ENCODE assay signal across 8 cellular contexts in the genomic region with DNA sequence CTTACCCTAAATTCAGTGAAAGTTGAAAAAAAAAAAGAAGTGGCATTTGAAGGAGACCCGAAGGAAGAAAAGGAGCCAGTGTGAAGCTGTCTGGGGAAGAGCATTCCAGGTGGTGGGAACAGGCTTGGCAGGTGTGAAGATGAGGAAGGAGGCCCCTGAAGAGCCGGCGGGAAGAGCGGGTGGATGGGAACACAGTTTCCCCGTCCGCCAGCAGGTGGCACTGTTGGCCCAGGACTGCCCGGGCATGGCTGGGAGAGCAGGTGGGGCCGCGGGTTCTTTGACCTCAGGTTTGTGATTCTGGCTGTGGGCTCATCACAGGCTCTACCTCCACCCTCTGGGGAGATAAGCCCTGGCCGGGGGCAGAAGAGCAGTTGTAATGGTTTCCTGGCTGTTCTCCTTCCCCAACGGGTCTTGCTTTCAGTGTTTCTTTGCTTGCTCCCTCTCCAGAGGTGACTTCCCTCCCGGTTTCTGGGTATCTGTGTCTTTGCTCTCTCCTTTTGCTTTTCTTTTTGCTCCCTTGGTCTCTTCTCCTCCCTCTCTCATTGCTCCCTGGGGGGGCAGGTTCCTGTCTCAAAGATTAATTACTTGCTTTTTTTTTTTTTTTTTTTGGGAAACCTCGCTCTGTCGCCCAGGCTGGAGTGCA. TPM values are rescaled to one million over a fixed set of nuclear protein-coding genes. Genes with fewer than 3 reads are reported as not detected.
DNase-seq lines count a peak whose midpoint lies in the region; ATAC-seq, FAIRE-seq and TF ChIP-seq lines count a peak whose summit lies in the region.

No MANE protein-coding gene starts in this region.

- no peak for FAIRE-seq in frontal cortex (lab: Jason Lieb, UNC)

- peak; percentile 92 for TF ChIP-seq CTCF in thoracic aorta (IDR thresholded peaks at IDR 0.05)

- DNase-seq in Daoy (ENCODE audit: low read depth) (peak; percentile 82), HUDEP-2 (lab: John Stamatoyannopoulos, UW; ENCODE audit: unreplicated experiment in 76 of 76) (peak in 59 of 76 experiments; percentile 7 to 75 (median 48)), SHP77 (lab: John Stamatoyannopoulos, UW) (peak; percentile 70 to 82), frontal cortex (ENCODE audit: low spot score in 2 of 2) (peak; percentile 62 to 82), occipital lobe (lab: John Stamatoyannopoulos, UW) (peak; percentile 19), thoracic aorta (ENCODE audit: low spot score) (no peak)
- DNase-seq in activated effector memory CD4-positive, alpha-beta T cell treated with anti-CD3 and anti-CD28 coated beads, Interleukin-2, amount 50 U/mL, for 16 hours: peak; percentile 93

- no peaks in the 10 kb centered on the region for H3K4me1 ChIP-seq in thoracic aorta (ENCODE audit: control insufficient read depth in 1 of 2, low read depth in 2 of 2)

- no peak overlapping the region for H3K27ac ChIP-seq in thoracic aorta

- no peak for ATAC-seq in thoracic aorta (ENCODE audit: insufficient number of reproducible peaks, low FRiP score, low read depth)
- ATAC-seq in GM21447 (IDR thresholded peaks at IDR 0.05; ENCODE audit: unreplicated experiment): no peak

- H3K27me3 ChIP-seq in thoracic aorta (replicated peaks; ENCODE audit: insufficient read depth): no peaks in the 10 kb centered on the region

- H3K9me3 ChIP-seq in thoracic aorta: no peaks in the 10 kb centered on the region

- no peak overlapping the region for H3K4me3 ChIP-seq in thoracic aorta

- H3K36me3 ChIP-seq in thoracic aorta: no peaks in the 10 kb centered on the region

RNA-seq across cellular contexts. Expression of a gene that starts 32.3 kb away (rescaled TPM):
- 5.5 and 7.7 TPM in 2 replicates for total RNA-seq in Daoy (2014; rRNA removed; shearing (Covaris generic))
- total RNA-seq in frontal cortex (25.3 TPM), occipital lobe (29.3 TPM), thoracic aorta (10 to 100 TPM; 10.0 to 12.4 TPM)
